Comparison of ENCODE assay signal across 15 cellular contexts in the genomic region with DNA sequence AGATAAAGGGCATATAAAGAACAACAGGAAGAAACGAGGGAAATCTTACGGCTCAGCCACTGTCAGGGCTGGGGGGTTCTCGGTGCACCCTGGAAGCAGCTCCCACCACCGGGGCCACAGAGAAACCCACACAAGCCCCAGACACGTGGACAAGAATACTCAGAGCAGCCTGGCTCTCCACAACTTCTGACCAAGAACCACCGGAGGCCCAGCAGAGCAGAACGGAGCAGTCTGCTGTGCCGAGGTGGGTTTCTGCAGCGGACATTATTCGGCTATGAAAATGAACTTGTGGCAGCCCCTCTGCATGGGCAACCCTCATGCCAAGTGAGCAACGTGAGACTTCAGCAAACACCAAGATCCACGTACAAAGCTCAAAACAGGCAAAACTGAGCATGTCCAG.
"Had no signal": no experiment of that assay in that cellular context is flagged by ENCODE, and none has a peak within 500 bp of the region (broad histone marks: within the 10 kb centered on the region; RNA-seq: fewer than 3 reads in every experiment).

No MANE protein-coding gene starts in this region.

- ATAC-seq: T-cell had no signal

- H3K4me1 ChIP-seq: right atrium auricular region, suprapubic skin, upper lobe of left lung had no signal

- H3K27ac Mint-ChIP-seq: endodermal cell had no signal

- H3K27me3 Mint-ChIP-seq: naive B cell, T-cell had no signal

- H3K9me3 ChIP-seq: right atrium auricular region, suprapubic skin, upper lobe of left lung had no signal

- DNase-seq: activated CD4-positive, alpha-beta T cell treated with anti-CD3 and anti-CD28 coated beads for 4 hours; activated naive CD4-positive, alpha-beta T cell treated with Interleukin-2 at 50 U/mL for 16 hours; activated T-cell treated with anti-CD3 and anti-CD28 coated beads, Interleukin-2, amount 50 U/mL, for 1 hour; dermis blood vessel endothelial cell; endodermal cell; hippocampal formation; midbrain; naive B cell; T-cell; upper lobe of left lung had no signal

- H3K27ac ChIP-seq: right atrium auricular region, skin epidermis, suprapubic skin, upper lobe of left lung, VCaP had no signal

- H3K4me1 Mint-ChIP-seq: endodermal cell, naive B cell had no signal

- H3K4me3 Mint-ChIP-seq: endodermal cell, naive B cell, T-cell had no signal

- H3K27me3 ChIP-seq: right atrium auricular region, suprapubic skin, upper lobe of left lung had no signal

- H3K9me3 Mint-ChIP-seq: endodermal cell, naive B cell, T-cell had no signal

- H3K4me3 ChIP-seq: lung, right atrium auricular region, skin epidermis, suprapubic skin, upper lobe of left lung had no signal
